Comparison of ENCODE assay signal across 1 cellular context in genomic region chr16:12538667-12539081, GRCh38.
TF ChIP-seq lines count a peak whose summit lies in the region.

No MANE protein-coding gene starts in this region.

TF ChIP-seq in HepG2, 621 proteins besides CTCF, POLR2A, EP300 and RAD21 (continued from another document):
- no peak for TF ChIP-seq ZBTB44 (CRISPR knock-in tag; IDR thresholded peaks at IDR 0.05)
